In the genomic region with DNA sequence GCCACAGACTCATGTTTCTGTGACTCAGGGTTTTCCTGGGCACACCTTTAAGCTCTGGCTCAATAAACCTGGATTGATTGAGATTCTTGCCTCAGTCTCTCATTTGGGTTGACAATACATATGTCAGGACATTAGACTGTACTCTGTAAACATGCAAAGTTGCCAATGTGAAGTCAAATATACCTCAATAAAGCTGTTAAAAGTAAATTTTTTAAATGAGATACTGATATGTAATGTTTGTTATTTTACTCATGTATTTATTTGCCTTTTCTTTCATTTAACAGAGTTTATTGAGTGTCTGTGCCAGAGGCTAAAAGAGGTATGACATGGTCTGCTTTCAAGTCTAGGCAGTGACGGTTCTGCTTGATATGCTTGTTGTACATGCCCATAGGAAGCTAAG, we compare ENCODE assay signal across 10 cellular contexts.
"Had no signal": no experiment of that assay in that cellular context is flagged by ENCODE, and none has a peak within 500 bp of the region (broad histone marks: within the 10 kb centered on the region; RNA-seq: fewer than 3 reads in every experiment).

No MANE protein-coding gene starts in this region.

- H3K27me3 ChIP-seq: gastrocnemius medialis, heart right ventricle, tibial nerve had no signal

- H3K9ac ChIP-seq: parathyroid adenoma had no signal

- H3K4me3 ChIP-seq: gastrocnemius medialis, heart right ventricle, smooth muscle cell, tibial nerve had no signal

- H3K79me2 ChIP-seq: parathyroid adenoma had no signal

- H3K27ac ChIP-seq: gastrocnemius medialis, heart right ventricle, parathyroid adenoma, tibial nerve had no signal

- H3K9me3 ChIP-seq: gastrocnemius medialis, heart right ventricle, tibial nerve had no signal

- H3K36me3 ChIP-seq: gastrocnemius medialis, heart right ventricle, tibial nerve had no signal

- DNase-seq: activated effector memory CD4-positive, alpha-beta T cell treated with Interleukin-2 at 50 U/mL for 16 hours; gastrocnemius medialis; heart right ventricle; right cardiac atrium; stimulated activated naive B cell treated with anti-CD40 and anti-IgM and Interleukin-4, amounts not matched to agents 10 μg/mL and 1 μg/mL and 100 μg/mL, for 72 hours had no signal

- H3K4me1 ChIP-seq: parathyroid adenoma had no signal

- H3K4me2 ChIP-seq: smooth muscle cell had no signal

- ATAC-seq: activated CD4-positive, CD25-positive, alpha-beta regulatory T cell treated with anti-CD3 and anti-CD28 coated beads, Interleukin-2, amount 50 U/mL, for 24 hours; gastrocnemius medialis; heart right ventricle; left lobe of liver; right cardiac atrium; stimulated activated naive B cell treated with anti-CD40 and anti-IgM and Interleukin-4, amounts not matched to agents 10 μg/mL and 1 μg/mL and 100 μg/mL, for 72 hours had no signal
